Comparison of ENCODE assay signal across 1 cellular context in the genomic region with DNA sequence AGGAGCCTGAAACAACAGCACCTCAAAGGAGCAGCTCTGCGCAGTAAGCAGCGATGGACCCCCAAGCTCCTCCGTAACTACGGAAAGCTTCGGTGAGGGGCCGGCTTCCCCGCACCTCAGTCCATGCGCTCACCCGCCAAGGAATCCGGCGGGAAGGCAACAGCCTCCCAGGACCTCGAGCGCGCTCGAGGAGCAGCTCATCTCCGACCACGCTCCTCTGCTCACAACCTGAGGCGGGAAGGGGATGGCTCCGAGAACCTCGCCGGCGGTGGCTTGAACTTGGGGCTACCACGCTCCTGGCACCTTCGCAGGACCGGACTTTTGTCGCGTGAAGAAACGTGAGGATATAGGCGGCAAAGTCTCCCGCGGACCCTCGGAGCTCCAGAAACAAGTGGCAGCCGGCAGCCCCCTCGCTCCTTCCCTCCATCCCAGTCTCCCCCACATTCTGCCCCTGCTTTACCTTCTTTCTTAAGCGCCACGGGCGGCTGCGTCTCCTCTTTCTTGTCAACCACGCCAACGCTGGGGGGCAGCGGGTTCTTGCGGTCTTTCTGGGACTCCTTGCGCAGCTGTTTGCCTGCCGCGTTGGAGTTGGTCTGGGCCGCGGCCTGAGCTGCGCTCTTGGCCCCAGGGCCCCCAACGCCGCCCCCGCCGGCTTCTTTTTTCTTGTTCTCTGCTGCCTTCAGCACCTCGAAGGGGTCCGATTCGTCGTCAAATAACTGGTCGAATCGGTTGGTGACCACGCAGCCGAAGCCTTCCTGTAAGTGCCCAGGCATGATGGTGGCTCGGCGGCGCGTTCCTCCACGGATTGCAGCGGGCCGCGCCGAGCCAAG.
TF ChIP-seq lines count a peak whose summit lies in the region.

No MANE protein-coding gene starts in this region.

TF ChIP-seq in HepG2, 621 proteins besides CTCF, POLR2A, EP300 and RAD21 (continued from another document and continues in another):
- TF ChIP-seq, protein P1, sequence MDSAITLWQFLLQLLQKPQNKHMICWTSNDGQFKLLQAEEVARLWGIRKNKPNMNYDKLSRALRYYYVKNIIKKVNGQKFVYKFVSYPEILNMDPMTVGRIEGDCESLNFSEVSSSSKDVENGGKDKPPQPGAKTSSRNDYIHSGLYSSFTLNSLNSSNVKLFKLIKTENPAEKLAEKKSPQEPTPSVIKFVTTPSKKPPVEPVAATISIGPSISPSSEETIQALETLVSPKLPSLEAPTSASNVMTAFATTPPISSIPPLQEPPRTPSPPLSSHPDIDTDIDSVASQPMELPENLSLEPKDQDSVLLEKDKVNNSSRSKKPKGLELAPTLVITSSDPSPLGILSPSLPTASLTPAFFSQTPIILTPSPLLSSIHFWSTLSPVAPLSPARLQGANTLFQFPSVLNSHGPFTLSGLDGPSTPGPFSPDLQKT (CRISPR knock-in tag; IDR thresholded peaks at IDR 0.05; ENCODE audit: borderline replicate concordance) = no peak
- TF ChIP-seq, protein P2, sequence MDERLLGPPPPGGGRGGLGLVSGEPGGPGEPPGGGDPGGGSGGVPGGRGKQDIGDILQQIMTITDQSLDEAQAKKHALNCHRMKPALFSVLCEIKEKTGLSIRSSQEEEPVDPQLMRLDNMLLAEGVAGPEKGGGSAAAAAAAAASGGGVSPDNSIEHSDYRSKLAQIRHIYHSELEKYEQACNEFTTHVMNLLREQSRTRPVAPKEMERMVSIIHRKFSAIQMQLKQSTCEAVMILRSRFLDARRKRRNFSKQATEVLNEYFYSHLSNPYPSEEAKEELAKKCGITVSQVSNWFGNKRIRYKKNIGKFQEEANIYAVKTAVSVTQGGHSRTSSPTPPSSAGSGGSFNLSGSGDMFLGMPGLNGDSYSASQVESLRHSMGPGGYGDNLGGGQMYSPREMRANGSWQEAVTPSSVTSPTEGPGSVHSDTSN (CRISPR knock-in tag; IDR thresholded peaks at IDR 0.05) = no peak
- TF ChIP-seq ZNF446 (CRISPR knock-in tag; IDR thresholded peaks at IDR 0.05) = no peak
- 0 out of 2 replicates have a peak, but pooled peaks have one; percentile 3 for TF ChIP-seq ZNF138 (CRISPR knock-in tag; IDR thresholded peaks at IDR 0.05; ENCODE audit: low read depth)
- no peak for TF ChIP-seq SRSF9 (IDR thresholded peaks at IDR 0.05; ENCODE audit: borderline replicate concordance, insufficient read depth, low read depth, low read length, poor library complexity, severe bottlenecking)
- TF ChIP-seq ZNF556 (CRISPR knock-in tag; IDR thresholded peaks at IDR 0.05; ENCODE audit: borderline replicate concordance) = no peak
- TF ChIP-seq, protein P3, sequence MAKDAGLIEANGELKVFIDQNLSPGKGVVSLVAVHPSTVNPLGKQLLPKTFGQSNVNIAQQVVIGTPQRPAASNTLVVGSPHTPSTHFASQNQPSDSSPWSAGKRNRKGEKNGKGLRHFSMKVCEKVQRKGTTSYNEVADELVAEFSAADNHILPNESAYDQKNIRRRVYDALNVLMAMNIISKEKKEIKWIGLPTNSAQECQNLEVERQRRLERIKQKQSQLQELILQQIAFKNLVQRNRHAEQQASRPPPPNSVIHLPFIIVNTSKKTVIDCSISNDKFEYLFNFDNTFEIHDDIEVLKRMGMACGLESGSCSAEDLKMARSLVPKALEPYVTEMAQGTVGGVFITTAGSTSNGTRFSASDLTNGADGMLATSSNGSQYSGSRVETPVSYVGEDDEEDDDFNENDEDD (CRISPR knock-in tag; IDR thresholded peaks at IDR 0.05; ENCODE audit: borderline replicate concordance) = peak; percentile 10; the same call in 1 of the 2 replicates
- no peak for TF ChIP-seq ZBTB3 (CRISPR knock-in tag; IDR thresholded peaks at IDR 0.05; ENCODE audit: borderline replicate concordance, low read depth)
- no peak for TF ChIP-seq CEBPB (IDR thresholded peaks at IDR 0.05; ENCODE audit: borderline replicate concordance, low read depth, low read length)
- TF ChIP-seq ZC3H13 (CRISPR knock-in tag; IDR thresholded peaks at IDR 0.05) = no peak
- TF ChIP-seq ZFAT (CRISPR knock-in tag; conservative IDR thresholded peaks at IDR 0.05) = no peak
- no peak for TF ChIP-seq ZNF282 (IDR thresholded peaks at IDR 0.05; ENCODE audit: partially characterized antibody)
- TF ChIP-seq ZNF33A (CRISPR knock-in tag; IDR thresholded peaks at IDR 0.05; ENCODE audit: borderline replicate concordance) = no peak
- no peak for TF ChIP-seq PAWR (CRISPR knock-in tag; IDR thresholded peaks at IDR 0.05; ENCODE audit: borderline replicate concordance)
- peak; percentile 54 for TF ChIP-seq REL (CRISPR knock-in tag; conservative IDR thresholded peaks at IDR 0.05)
- TF ChIP-seq ZNF720 (CRISPR knock-in tag; IDR thresholded peaks at IDR 0.05) = no peak
- no peak for TF ChIP-seq ZNF607 (CRISPR knock-in tag; IDR thresholded peaks at IDR 0.05; ENCODE audit: borderline replicate concordance)
- TF ChIP-seq, protein P4, sequence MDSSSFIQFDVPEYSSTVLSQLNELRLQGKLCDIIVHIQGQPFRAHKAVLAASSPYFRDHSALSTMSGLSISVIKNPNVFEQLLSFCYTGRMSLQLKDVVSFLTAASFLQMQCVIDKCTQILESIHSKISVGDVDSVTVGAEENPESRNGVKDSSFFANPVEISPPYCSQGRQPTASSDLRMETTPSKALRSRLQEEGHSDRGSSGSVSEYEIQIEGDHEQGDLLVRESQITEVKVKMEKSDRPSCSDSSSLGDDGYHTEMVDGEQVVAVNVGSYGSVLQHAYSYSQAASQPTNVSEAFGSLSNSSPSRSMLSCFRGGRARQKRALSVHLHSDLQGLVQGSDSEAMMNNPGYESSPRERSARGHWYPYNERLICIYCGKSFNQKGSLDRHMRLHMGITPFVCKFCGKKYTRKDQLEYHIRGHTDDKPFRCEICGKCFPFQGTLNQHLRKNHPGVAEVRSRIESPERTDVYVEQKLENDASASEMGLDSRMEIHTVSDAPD (CRISPR knock-in tag; IDR thresholded peaks at IDR 0.05) = no peak
- TF ChIP-seq, protein P5, sequence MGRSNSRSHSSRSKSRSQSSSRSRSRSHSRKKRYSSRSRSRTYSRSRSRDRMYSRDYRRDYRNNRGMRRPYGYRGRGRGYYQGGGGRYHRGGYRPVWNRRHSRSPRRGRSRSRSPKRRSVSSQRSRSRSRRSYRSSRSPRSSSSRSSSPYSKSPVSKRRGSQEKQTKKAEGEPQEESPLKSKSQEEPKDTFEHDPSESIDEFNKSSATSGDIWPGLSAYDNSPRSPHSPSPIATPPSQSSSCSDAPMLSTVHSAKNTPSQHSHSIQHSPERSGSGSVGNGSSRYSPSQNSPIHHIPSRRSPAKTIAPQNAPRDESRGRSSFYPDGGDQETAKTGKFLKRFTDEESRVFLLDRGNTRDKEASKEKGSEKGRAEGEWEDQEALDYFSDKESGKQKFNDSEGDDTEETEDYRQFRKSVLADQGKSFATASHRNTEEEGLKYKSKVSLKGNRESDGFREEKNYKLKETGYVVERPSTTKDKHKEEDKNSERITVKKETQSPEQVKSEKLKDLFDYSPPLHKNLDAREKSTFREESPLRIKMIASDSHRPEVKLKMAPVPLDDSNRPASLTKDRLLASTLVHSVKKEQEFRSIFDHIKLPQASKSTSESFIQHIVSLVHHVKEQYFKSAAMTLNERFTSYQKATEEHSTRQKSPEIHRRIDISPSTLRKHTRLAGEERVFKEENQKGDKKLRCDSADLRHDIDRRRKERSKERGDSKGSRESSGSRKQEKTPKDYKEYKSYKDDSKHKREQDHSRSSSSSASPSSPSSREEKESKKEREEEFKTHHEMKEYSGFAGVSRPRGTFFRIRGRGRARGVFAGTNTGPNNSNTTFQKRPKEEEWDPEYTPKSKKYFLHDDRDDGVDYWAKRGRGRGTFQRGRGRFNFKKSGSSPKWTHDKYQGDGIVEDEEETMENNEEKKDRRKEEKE (IDR thresholded peaks at IDR 0.05) = no peak
- TF ChIP-seq, protein P6, sequence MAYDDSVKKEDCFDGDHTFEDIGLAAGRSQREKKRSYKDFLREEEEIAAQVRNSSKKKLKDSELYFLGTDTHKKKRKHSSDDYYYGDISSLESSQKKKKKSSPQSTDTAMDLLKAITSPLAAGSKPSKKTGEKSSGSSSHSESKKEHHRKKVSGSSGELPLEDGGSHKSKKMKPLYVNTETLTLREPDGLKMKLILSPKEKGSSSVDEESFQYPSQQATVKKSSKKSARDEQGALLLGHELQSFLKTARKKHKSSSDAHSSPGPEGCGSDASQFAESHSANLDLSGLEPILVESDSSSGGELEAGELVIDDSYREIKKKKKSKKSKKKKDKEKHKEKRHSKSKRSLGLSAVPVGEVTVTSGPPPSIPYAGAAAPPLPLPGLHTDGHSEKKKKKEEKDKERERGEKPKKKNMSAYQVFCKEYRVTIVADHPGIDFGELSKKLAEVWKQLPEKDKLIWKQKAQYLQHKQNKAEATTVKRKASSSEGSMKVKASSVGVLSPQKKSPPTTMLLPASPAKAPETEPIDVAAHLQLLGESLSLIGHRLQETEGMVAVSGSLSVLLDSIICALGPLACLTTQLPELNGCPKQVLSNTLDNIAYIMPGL (CRISPR knock-in tag; IDR thresholded peaks at IDR 0.05; ENCODE audit: borderline replicate concordance in 1 of 2, low read depth in 1 of 2) = 0 out of 4 replicates have a peak, but pooled peaks of 1 of the 2 experiments have one; percentile 19
- TF ChIP-seq, protein P7, sequence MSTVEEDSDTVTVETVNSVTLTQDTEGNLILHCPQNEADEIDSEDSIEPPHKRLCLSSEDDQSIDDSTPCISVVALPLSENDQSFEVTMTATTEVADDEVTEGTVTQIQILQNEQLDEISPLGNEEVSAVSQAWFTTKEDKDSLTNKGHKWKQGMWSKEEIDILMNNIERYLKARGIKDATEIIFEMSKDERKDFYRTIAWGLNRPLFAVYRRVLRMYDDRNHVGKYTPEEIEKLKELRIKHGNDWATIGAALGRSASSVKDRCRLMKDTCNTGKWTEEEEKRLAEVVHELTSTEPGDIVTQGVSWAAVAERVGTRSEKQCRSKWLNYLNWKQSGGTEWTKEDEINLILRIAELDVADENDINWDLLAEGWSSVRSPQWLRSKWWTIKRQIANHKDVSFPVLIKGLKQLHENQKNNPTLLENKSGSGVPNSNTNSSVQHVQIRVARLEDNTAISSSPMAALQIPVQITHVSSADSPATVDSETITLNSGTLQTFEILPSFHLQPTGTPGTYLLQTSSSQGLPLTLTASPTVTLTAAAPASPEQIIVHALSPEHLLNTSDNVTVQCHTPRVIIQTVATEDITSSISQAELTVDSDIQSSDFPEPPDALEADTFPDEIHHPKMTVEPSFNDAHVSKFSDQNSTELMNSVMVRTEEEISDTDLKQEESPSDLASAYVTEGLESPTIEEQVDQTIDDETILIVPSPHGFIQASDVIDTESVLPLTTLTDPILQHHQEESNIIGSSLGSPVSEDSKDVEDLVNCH (CRISPR knock-in tag; IDR thresholded peaks at IDR 0.05) = no peak
- TF ChIP-seq, protein P8, sequence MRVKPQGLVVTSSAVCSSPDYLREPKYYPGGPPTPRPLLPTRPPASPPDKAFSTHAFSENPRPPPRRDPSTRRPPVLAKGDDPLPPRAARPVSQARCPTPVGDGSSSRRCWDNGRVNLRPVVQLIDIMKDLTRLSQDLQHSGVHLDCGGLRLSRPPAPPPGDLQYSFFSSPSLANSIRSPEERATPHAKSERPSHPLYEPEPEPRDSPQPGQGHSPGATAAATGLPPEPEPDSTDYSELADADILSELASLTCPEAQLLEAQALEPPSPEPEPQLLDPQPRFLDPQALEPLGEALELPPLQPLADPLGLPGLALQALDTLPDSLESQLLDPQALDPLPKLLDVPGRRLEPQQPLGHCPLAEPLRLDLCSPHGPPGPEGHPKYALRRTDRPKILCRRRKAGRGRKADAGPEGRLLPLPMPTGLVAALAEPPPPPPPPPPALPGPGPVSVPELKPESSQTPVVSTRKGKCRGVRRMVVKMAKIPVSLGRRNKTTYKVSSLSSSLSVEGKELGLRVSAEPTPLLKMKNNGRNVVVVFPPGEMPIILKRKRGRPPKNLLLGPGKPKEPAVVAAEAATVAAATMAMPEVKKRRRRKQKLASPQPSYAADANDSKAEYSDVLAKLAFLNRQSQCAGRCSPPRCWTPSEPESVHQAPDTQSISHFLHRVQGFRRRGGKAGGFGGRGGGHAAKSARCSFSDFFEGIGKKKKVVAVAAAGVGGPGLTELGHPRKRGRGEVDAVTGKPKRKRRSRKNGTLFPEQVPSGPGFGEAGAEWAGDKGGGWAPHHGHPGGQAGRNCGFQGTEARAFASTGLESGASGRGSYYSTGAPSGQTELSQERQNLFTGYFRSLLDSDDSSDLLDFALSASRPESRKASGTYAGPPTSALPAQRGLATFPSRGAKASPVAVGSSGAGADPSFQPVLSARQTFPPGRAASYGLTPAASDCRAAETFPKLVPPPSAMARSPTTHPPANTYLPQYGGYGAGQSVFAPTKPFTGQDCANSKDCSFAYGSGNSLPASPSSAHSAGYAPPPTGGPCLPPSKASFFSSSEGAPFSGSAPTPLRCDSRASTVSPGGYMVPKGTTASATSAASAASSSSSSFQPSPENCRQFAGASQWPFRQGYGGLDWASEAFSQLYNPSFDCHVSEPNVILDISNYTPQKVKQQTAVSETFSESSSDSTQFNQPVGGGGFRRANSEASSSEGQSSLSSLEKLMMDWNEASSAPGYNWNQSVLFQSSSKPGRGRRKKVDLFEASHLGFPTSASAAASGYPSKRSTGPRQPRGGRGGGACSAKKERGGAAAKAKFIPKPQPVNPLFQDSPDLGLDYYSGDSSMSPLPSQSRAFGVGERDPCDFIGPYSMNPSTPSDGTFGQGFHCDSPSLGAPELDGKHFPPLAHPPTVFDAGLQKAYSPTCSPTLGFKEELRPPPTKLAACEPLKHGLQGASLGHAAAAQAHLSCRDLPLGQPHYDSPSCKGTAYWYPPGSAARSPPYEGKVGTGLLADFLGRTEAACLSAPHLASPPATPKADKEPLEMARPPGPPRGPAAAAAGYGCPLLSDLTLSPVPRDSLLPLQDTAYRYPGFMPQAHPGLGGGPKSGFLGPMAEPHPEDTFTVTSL (CRISPR knock-in tag; IDR thresholded peaks at IDR 0.05; ENCODE audit: borderline replicate concordance) = no peak
- no peak for TF ChIP-seq XRCC5 (optimal IDR thresholded peaks at IDR 0.05; ENCODE audit: low read length)
- TF ChIP-seq ZNF747 (CRISPR knock-in tag; IDR thresholded peaks at IDR 0.05; ENCODE audit: borderline replicate concordance) = no peak
- TF ChIP-seq ZNF790 (CRISPR knock-in tag; IDR thresholded peaks at IDR 0.05; ENCODE audit: borderline replicate concordance) = no peak; the same call in 1 of the 2 replicates
- TF ChIP-seq MED13 (CRISPR knock-in tag; IDR thresholded peaks at IDR 0.05) = no peak
- no peak for TF ChIP-seq NFIB (CRISPR knock-in tag; IDR thresholded peaks at IDR 0.05; ENCODE audit: borderline replicate concordance)
- no peak for TF ChIP-seq ZNF776 (CRISPR knock-in tag; IDR thresholded peaks at IDR 0.05)
- TF ChIP-seq ISX (CRISPR knock-in tag; conservative IDR thresholded peaks at IDR 0.05) = no peak
- TF ChIP-seq, protein P9, sequence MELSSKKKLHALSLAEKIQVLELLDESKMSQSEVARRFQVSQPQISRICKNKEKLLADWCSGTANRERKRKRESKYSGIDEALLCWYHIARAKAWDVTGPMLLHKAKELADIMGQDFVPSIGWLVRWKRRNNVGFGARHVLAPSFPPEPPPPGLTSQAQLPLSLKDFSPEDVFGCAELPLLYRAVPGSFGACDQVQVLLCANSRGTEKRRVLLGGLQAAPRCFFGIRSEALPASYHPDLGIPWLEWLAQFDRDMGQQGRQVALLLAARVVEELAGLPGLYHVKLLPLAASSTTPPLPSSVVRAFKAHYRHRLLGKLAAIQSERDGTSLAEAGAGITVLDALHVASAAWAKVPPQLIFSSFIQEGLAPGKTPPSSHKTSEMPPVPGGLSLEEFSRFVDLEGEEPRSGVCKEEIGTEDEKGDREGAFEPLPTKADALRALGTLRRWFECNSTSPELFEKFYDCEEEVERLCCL (CRISPR knock-in tag; IDR thresholded peaks at IDR 0.05; ENCODE audit: borderline replicate concordance) = no peak
